Comparison of ENCODE assay signal across 15 cellular contexts in genomic region chr17:1985686-1986085, GRCh38.
"Had no signal": no experiment of that assay in that cellular context is flagged by ENCODE, and none has a peak within 500 bp of the region (broad histone marks: within the 10 kb centered on the region; RNA-seq: fewer than 3 reads in every experiment).

No MANE protein-coding gene starts in this region.

- H3K36me3 Mint-ChIP-seq: stimulated activated memory B cell treated with anti-CD40 and anti-IgM and Interleukin-4, amounts not matched to agents 10 μg/mL and 1 μg/mL and 100 μg/mL, for 72 hours had no signal

- DNase-seq: activated CD4-positive, alpha-beta T cell treated with anti-CD3 and anti-CD28 coated beads, Interleukin-2, amount 50 U/mL, for 4 hours; activated CD4-positive, CD25-positive, alpha-beta regulatory T cell treated with anti-CD3 and anti-CD28 coated beads, Interleukin-2, amount 50 U/mL, for 72 hours; activated naive CD4-positive, alpha-beta T cell treated with Interleukin-2 at 50 U/mL for 16 hours; anterior cingulate cortex; dorsolateral prefrontal cortex; kidney glomerular epithelial cell; stimulated activated CD4-positive, alpha-beta T cell treated with anti-CD3 and anti-CD28 coated beads, Interleukin-2, amount 100 ng/mL, for 48 hours; uterus had no signal

- H3K27me3 ChIP-seq: dorsolateral prefrontal cortex, gastroesophageal sphincter, right atrium auricular region, uterus had no signal

- ATAC-seq: activated T-helper 17 cell treated with anti-CD3 and anti-CD28 coated beads, Interleukin-2, amount 50 U/mL, for 72 hours; gastroesophageal sphincter; stimulated activated memory B cell treated with anti-CD40 and anti-IgM and Interleukin-4, amounts not matched to agents 10 μg/mL and 1 μg/mL and 100 μg/mL, for 72 hours had no signal

- H3K27ac Mint-ChIP-seq: activated T-helper 17 cell treated with anti-CD3 and anti-CD28 coated beads, Interleukin-2, amount 50 U/mL, for 72 hours; progenitor cell of endocrine pancreas; stimulated activated memory B cell treated with anti-CD40 and anti-IgM and Interleukin-4, amounts not matched to agents 10 μg/mL and 1 μg/mL and 100 μg/mL, for 72 hours had no signal

- H3K27me3 Mint-ChIP-seq: activated T-helper 17 cell treated with anti-CD3 and anti-CD28 coated beads, Interleukin-2, amount 50 U/mL, for 72 hours; progenitor cell of endocrine pancreas had no signal

- H3K27ac ChIP-seq: gastroesophageal sphincter, right atrium auricular region, tibial nerve, uterus had no signal

- H3K36me3 ChIP-seq: gastroesophageal sphincter, right atrium auricular region, tibial nerve, uterus had no signal

- H3K4me3 Mint-ChIP-seq: activated T-helper 17 cell treated with anti-CD3 and anti-CD28 coated beads, Interleukin-2, amount 50 U/mL, for 72 hours; nephron; stimulated activated memory B cell treated with anti-CD40 and anti-IgM and Interleukin-4, amounts not matched to agents 10 μg/mL and 1 μg/mL and 100 μg/mL, for 72 hours had no signal

- H3K4me1 Mint-ChIP-seq: activated T-helper 17 cell treated with anti-CD3 and anti-CD28 coated beads, Interleukin-2, amount 50 U/mL, for 72 hours; nephron; stimulated activated memory B cell treated with anti-CD40 and anti-IgM and Interleukin-4, amounts not matched to agents 10 μg/mL and 1 μg/mL and 100 μg/mL, for 72 hours had no signal

- H3K9me3 ChIP-seq: gastroesophageal sphincter, right atrium auricular region, tibial nerve, uterus had no signal

- H3K4me3 ChIP-seq: dorsolateral prefrontal cortex, gastroesophageal sphincter, right atrium auricular region, tibial nerve, uterus had no signal

- H3K4me1 ChIP-seq: gastroesophageal sphincter, uterus had no signal

- H3K9me3 Mint-ChIP-seq: activated T-helper 17 cell treated with anti-CD3 and anti-CD28 coated beads, Interleukin-2, amount 50 U/mL, for 72 hours; nephron; stimulated activated memory B cell treated with anti-CD40 and anti-IgM and Interleukin-4, amounts not matched to agents 10 μg/mL and 1 μg/mL and 100 μg/mL, for 72 hours had no signal
